Comparison of ENCODE assay signal across 20 cellular contexts in the genomic region with DNA sequence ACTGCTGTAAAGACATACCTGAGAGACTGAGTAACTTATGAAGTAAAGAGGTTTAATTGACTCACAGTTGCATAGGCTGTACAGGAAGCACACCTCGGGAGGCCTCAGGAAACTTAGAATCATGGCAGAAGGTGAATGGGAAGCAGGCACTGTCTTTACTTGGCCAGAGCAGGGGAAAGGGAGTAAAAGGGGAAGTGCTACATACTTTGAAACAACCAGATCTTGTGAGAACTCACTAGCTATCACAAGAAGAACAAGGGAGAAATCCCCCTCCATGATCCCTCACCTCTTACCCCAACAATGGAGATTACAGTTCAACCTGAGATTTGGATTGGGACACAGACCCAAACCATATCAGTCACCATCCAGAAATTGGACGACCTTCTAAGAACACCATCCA.
DNase-seq lines count a peak whose midpoint lies in the region; ATAC-seq and TF ChIP-seq lines count a peak whose summit lies in the region.
"Had no signal": no experiment of that assay in that cellular context is flagged by ENCODE, and none has a peak within 500 bp of the region (broad histone marks: within the 10 kb centered on the region; RNA-seq: fewer than 3 reads in every experiment).

No MANE protein-coding gene starts in this region.

- H3K4me3 ChIP-seq in PC-9 (no peak overlapping the region), epithelial cell of esophagus (ENCODE audit: low read length) (no peak overlapping the region)
- H3K4me3 ChIP-seq: BLaER1 had no signal

- no peaks in the 10 kb centered on the region for H3K4me1 Mint-ChIP-seq in stimulated activated naive B cell treated with anti-CD40 and anti-IgM and Interleukin-4, amounts not matched to agents 10 μg/mL and 1 μg/mL and 100 μg/mL, for 72 hours
- H3K4me1 Mint-ChIP-seq: CD4-positive, CD25-positive, alpha-beta regulatory T cell had no signal

- CTCF ChIA-PET in PC-9 (lab: Charles Lee): no interaction called here

- no peaks in the 10 kb centered on the region for H3K36me3 Mint-ChIP-seq in stimulated activated naive B cell treated with anti-CD40 and anti-IgM and Interleukin-4, amounts not matched to agents 10 μg/mL and 1 μg/mL and 100 μg/mL, for 72 hours
- H3K36me3 Mint-ChIP-seq: CD4-positive, CD25-positive, alpha-beta regulatory T cell had no signal

- peaks cover 10% of the 10 kb centered on the region; the same call in 1 of the 2 replicates for H3K9me2 ChIP-seq in PC-9 (ENCODE audit: insufficient read depth)

- no peak for ATAC-seq in stimulated activated naive B cell treated with anti-CD40 and anti-IgM and Interleukin-4, amounts not matched to agents 10 μg/mL and 1 μg/mL and 100 μg/mL, for 72 hours (replicated peaks)
- ATAC-seq: HCT116, Right ventricle myocardium inferior had no signal

- no peaks in the 10 kb centered on the region for H4K20me1 ChIP-seq in PC-9 (ENCODE audit: insufficient read depth)
- H4K20me1 ChIP-seq: BLaER1 had no signal

- H3F3A ChIP-seq in PC-9 (ENCODE audit: insufficient read depth, low read depth): no peaks in the 10 kb centered on the region

- POLR2A ChIA-PET in PC-9 (lab: Charles Lee; ENCODE audit: unreplicated experiment): no interaction called here

- intact Hi-C loops in PC-9 (cut with micrococcal nuclease; ENCODE audit: unreplicated experiment): no loop called here

- no peak overlapping the region for H3K4me2 ChIP-seq in PC-9
- H3K4me2 ChIP-seq: BLaER1, KMS-11 had no signal

- H3K36me3 ChIP-seq in PC-9 (ENCODE audit: low read depth): no peaks in the 10 kb centered on the region
- H3K36me3 ChIP-seq: BLaER1 had no signal

- no peak overlapping the region for H3K27ac ChIP-seq in PC-9
- H3K27ac ChIP-seq: BLaER1, KMS-11 had no signal

- no peak for TF ChIP-seq CTCF in PC-9 (conservative IDR thresholded peaks at IDR 0.05)
- TF ChIP-seq CTCF in epithelial cell of esophagus (IDR thresholded peaks at IDR 0.05; ENCODE audit: insufficient read depth, low read depth, low read length, missing control alignments): no peak

- no peaks in the 10 kb centered on the region for H3K27me3 ChIP-seq in PC-9 (ENCODE audit: insufficient read depth, low read depth)
- H3K27me3 ChIP-seq: BLaER1 had no signal

- H3K9me3 ChIP-seq in PC-9 (ENCODE audit: insufficient read depth, low read depth): 0 out of 2 replicates have a peak, but pooled peaks cover 4% of the 10 kb centered on the region
- H3K9me3 ChIP-seq: BLaER1 had no signal

- BruUV-seq in PC-9 (replicated peaks; lab: Mats Ljungman, UMichigan): no TSS peak

- DNase-seq in GDM1 (lab: John Stamatoyannopoulos, UW) (peak; percentile 0), Kasumi-1 (lab: John Stamatoyannopoulos, UW) (peak; percentile 41 to 47), PC-9 (no peak), epithelial cell of esophagus (ENCODE audit: low read depth) (peak; percentile 4), mucosa of gallbladder (ENCODE audit: low spot score) (no peak), DMS53 treated with DMSO at 0.1 percent for 48 hours (lab: John Stamatoyannopoulos, UW; ENCODE audit: unreplicated experiment) (no peak)
- no peak for DNase-seq in stimulated activated naive B cell treated with anti-CD40 and anti-IgM and Interleukin-4, amounts not matched to agents 10 μg/mL and 1 μg/mL and 100 μg/mL, for 72 hours
- DNase-seq: CD4-positive, CD25-positive, alpha-beta regulatory T cell; IMR-90; NCI-H1417; NCI-H1694; NCI-H2081; NCI-H2227 treated with DMSO at 0.1 percent for 48 hours; NCI-H526 treated with DMSO at 0.1 percent for 48 hours; SW 1271 had no signal

- no peaks in the 10 kb centered on the region for H3K4me1 ChIP-seq in PC-9 (replicated peaks; ENCODE audit: insufficient read depth)
- H3K4me1 ChIP-seq: BLaER1 had no signal

- no peaks in the 10 kb centered on the region for H3K79me2 ChIP-seq in PC-9 (ENCODE audit: low read depth)

- peaks cover 0 to 3% of the 10 kb centered on the region in 2 donors for H3K9me3 Mint-ChIP-seq in stimulated activated naive B cell treated with anti-CD40 and anti-IgM and Interleukin-4, amounts not matched to agents 10 μg/mL and 1 μg/mL and 100 μg/mL, for 72 hours

- 0 out of 2 replicates have a peak overlapping the region, but pooled peaks have one; percentile 40 for H2AFZ ChIP-seq in PC-9

- H3K27ac Mint-ChIP-seq in stimulated activated naive B cell treated with anti-CD40 and anti-IgM and Interleukin-4, amounts not matched to agents 10 μg/mL and 1 μg/mL and 100 μg/mL, for 72 hours: no peak overlapping the region
- H3K27ac Mint-ChIP-seq: CD4-positive, CD25-positive, alpha-beta regulatory T cell; T-helper 1 cell treated with Interleukin-12 subunit alpha and Interleukin-12 subunit beta and Interleukin-4 antibody, amounts not matched to agents 30 μg/mL and 1 μg/mL, for 36 hours had no signal

- H3K27me3 Mint-ChIP-seq in stimulated activated naive B cell treated with anti-CD40 and anti-IgM and Interleukin-4, amounts not matched to agents 10 μg/mL and 1 μg/mL and 100 μg/mL, for 72 hours: no peaks in the 10 kb centered on the region
- H3K27me3 Mint-ChIP-seq: CD4-positive, CD25-positive, alpha-beta regulatory T cell had no signal

- no peak overlapping the region for H3K4me3 Mint-ChIP-seq in stimulated activated naive B cell treated with anti-CD40 and anti-IgM and Interleukin-4, amounts not matched to agents 10 μg/mL and 1 μg/mL and 100 μg/mL, for 72 hours
- H3K4me3 Mint-ChIP-seq: CD4-positive, CD25-positive, alpha-beta regulatory T cell; T-helper 1 cell treated with Interleukin-12 subunit alpha and Interleukin-12 subunit beta and Interleukin-4 antibody, amounts not matched to agents 30 μg/mL and 1 μg/mL, for 36 hours had no signal

Comparison
In these comparisons a context has a peak if more than half of its experiments do, and no peak if none do; other contexts are left out.
1. DNase-seq: peak in GDM1 (single experiment), Kasumi-1 (2 of 2) and epithelial cell of esophagus (single experiment); none in PC-9 (0 of 2), stimulated activated naive B cell treated with anti-CD40 and anti-IgM and Interleukin-4, amounts not matched to agents 10 μg/mL and 1 μg/mL and 100 μg/mL, for 72 hours (single experiment), mucosa of gallbladder (single experiment) and DMS53 treated with DMSO at 0.1 percent for 48 hours (single experiment).